15 cellular contexts compared by ENCODE assay signal in genomic region chr1:150109567-150109966, GRCh38. TPM values are rescaled to one million over a fixed set of nuclear protein-coding genes. Genes with fewer than 3 reads are reported as not detected.
DNase-seq lines count a peak whose midpoint lies in the region; ATAC-seq and TF ChIP-seq lines count a peak whose summit lies in the region.
"Had no signal": no experiment of that assay in that cellular context is flagged by ENCODE, and none has a peak within 500 bp of the region (broad histone marks: within the 10 kb centered on the region; RNA-seq: fewer than 3 reads in every experiment).

No MANE protein-coding gene starts in this region.

- peaks cover 60% of the 10 kb centered on the region for H3K4me1 Mint-ChIP-seq in activated naive CD4-positive, alpha-beta T cell treated with anti-CD3 and anti-CD28 coated beads for 36 hours (ENCODE audit: low read depth)
- H3K4me1 Mint-ChIP-seq in T-helper 2 cell treated with Interferon-gamma antibody and Interleukin-4, amounts not matched to agents 5 μg/mL and 100 μg/mL, for 36 hours (ENCODE audit: low read depth), result peaks cover 66% of the 10 kb centered on the region
- no peaks in the 10 kb centered on the region for H3K4me1 Mint-ChIP-seq in progenitor cell of endocrine pancreas (ENCODE audit: low read depth)
- H3K4me1 Mint-ChIP-seq: endodermal cell, neural crest cell had no signal

- no peaks in the 10 kb centered on the region for H3K9me3 Mint-ChIP-seq in activated naive CD4-positive, alpha-beta T cell treated with anti-CD3 and anti-CD28 coated beads for 36 hours
- peaks cover 12% of the 10 kb centered on the region for H3K9me3 Mint-ChIP-seq in T-helper 2 cell treated with Interferon-gamma antibody and Interleukin-4, amounts not matched to agents 5 μg/mL and 100 μg/mL, for 36 hours
- peaks cover 8% of the 10 kb centered on the region for H3K9me3 Mint-ChIP-seq in progenitor cell of endocrine pancreas (ENCODE audit: low read depth)

- H3K4me3 Mint-ChIP-seq in activated naive CD4-positive, alpha-beta T cell treated with anti-CD3 and anti-CD28 coated beads for 36 hours, result peak overlapping the region; percentile 57
- H3K4me3 Mint-ChIP-seq in T-helper 2 cell treated with Interferon-gamma antibody and Interleukin-4, amounts not matched to agents 5 μg/mL and 100 μg/mL, for 36 hours, result peak overlapping the region; percentile 73
- H3K4me3 Mint-ChIP-seq in progenitor cell of endocrine pancreas (ENCODE audit: low read depth), result no peak overlapping the region
- H3K4me3 Mint-ChIP-seq: endodermal cell, neural crest cell had no signal

- no peaks in the 10 kb centered on the region for H3F3A ChIP-seq in PC-3 (ENCODE audit: low read length, unreplicated experiment)

- H3K36me3 ChIP-seq in left lung (peaks cover 0 to 18% of the 10 kb centered on the region in 2 donors), tibial nerve (peaks cover 0 to 26% (median 0%) of the 10 kb centered on the region in 3 donors), PC-3 (ENCODE audit: low read depth, low read length) (peaks cover 4% of the 10 kb centered on the region; the same call in 1 of the 2 replicates)

- H2AFZ ChIP-seq in PC-3 (ENCODE audit: low read length), result no peak overlapping the region

- WGBS in tibial nerve, 2 donors, result 55 to 60% methylated on average over 3 of the region's 3 CpGs

- no peaks in the 10 kb centered on the region for H3K27me3 Mint-ChIP-seq in activated naive CD4-positive, alpha-beta T cell treated with anti-CD3 and anti-CD28 coated beads for 36 hours (ENCODE audit: low read depth)
- no peaks in the 10 kb centered on the region for H3K27me3 Mint-ChIP-seq in T-helper 2 cell treated with Interferon-gamma antibody and Interleukin-4, amounts not matched to agents 5 μg/mL and 100 μg/mL, for 36 hours (ENCODE audit: low read depth)
- no peaks in the 10 kb centered on the region for H3K27me3 Mint-ChIP-seq in progenitor cell of endocrine pancreas

- BruUV-seq in PC-3 (replicated peaks; lab: Mats Ljungman, UMichigan), result no TSS peak

- TF ChIP-seq EP300 in tibial nerve (IDR thresholded peaks at IDR 0.05), result no peak

- intact Hi-C loops in activated naive CD4-positive, alpha-beta T cell treated with anti-CD3 and anti-CD28 coated beads for 36 hours (cut with micrococcal nuclease), result loop anchor here (2.0 kb wide), 1 partner anchor 51 kb away; no protein-coding TSS in a partner anchor
- intact Hi-C loops in left lung (cut with DNase I), result no loop called here
- intact Hi-C loops in PC-3 (cut with micrococcal nuclease), result no loop called here

- H3K9ac ChIP-seq in PC-3 (ENCODE audit: low read length), result no peak overlapping the region

- TF ChIP-seq POLR2A in tibial nerve (IDR thresholded peaks at IDR 0.05), result no peak

- H3K27ac ChIP-seq in left lung (peak overlapping the region; percentile 34 to 47), tibial nerve (peak overlapping the region in 3 of 4 donors; percentile 48 to 88 (median 61)), PC-3 (ENCODE audit: low read length) (no peak overlapping the region)
- H3K27ac ChIP-seq: body of pancreas had no signal

- TF ChIP-seq CTCF in left lung (IDR thresholded peaks at IDR 0.05) (no peak), tibial nerve (IDR thresholded peaks at IDR 0.05) (no peak), progenitor cell of endocrine pancreas (IDR thresholded peaks at IDR 0.05; ENCODE audit: unreplicated experiment) (no peak), PC-3 (conservative IDR thresholded peaks at IDR 0.05; ENCODE audit: low read depth, low read length) (no peak)

- no peaks in the 10 kb centered on the region for H4K20me1 ChIP-seq in PC-3 (ENCODE audit: low read length)

- peaks cover 13% of the 10 kb centered on the region for H3K36me3 Mint-ChIP-seq in activated naive CD4-positive, alpha-beta T cell treated with anti-CD3 and anti-CD28 coated beads for 36 hours (ENCODE audit: low read depth)
- H3K36me3 Mint-ChIP-seq in T-helper 2 cell treated with Interferon-gamma antibody and Interleukin-4, amounts not matched to agents 5 μg/mL and 100 μg/mL, for 36 hours (ENCODE audit: low read depth), result peaks cover 52% of the 10 kb centered on the region
- H3K36me3 Mint-ChIP-seq in progenitor cell of endocrine pancreas (ENCODE audit: insufficient read depth), result peaks cover 37% of the 10 kb centered on the region

- no peaks in the 10 kb centered on the region for H3K79me2 ChIP-seq in PC-3 (ENCODE audit: low read length)

- H3K9me2 ChIP-seq in PC-3 (replicated peaks; ENCODE audit: low read length), result no peaks in the 10 kb centered on the region

- ATAC-seq in left lung (no peak), PC-3 (no peak)
- ATAC-seq: body of pancreas had no signal

- POLR2A ChIA-PET in PC-3 (lab: Charles Lee; ENCODE audit: unreplicated experiment), result no interaction called here

- CTCF ChIA-PET in activated naive CD4-positive, alpha-beta T cell treated with anti-CD3 and anti-CD28 coated beads for 36 hours (lab: Charles Lee), result interaction anchor here (0.6 to 1.0 kb wide), 3 partner anchors 9 to 59 kb away, joined by 3 to 4 read pairs (median 3); no protein-coding TSS in a partner anchor
- CTCF ChIA-PET in PC-3 (lab: Charles Lee), result no interaction called here

- H3K27ac Mint-ChIP-seq in activated naive CD4-positive, alpha-beta T cell treated with anti-CD3 and anti-CD28 coated beads for 36 hours, result peak overlapping the region; percentile 79
- H3K27ac Mint-ChIP-seq in T-helper 2 cell treated with Interferon-gamma antibody and Interleukin-4, amounts not matched to agents 5 μg/mL and 100 μg/mL, for 36 hours, result peak overlapping the region; percentile 93
- H3K27ac Mint-ChIP-seq in progenitor cell of endocrine pancreas, result no peak overlapping the region
- H3K27ac Mint-ChIP-seq: endodermal cell had no signal

- H3K4me3 ChIP-seq in left lung (no peak overlapping the region), tibial nerve (no peak overlapping the region), PC-3 (ENCODE audit: low read length) (no peak overlapping the region)
- H3K4me3 ChIP-seq: body of pancreas, MG63 had no signal

- no peak overlapping the region for H3K4me2 ChIP-seq in PC-3 (ENCODE audit: low read length)

- H3K9me3 ChIP-seq in left lung (peaks cover 0 to 4% of the 10 kb centered on the region in 2 donors), tibial nerve (peaks cover 0 to 2% (median 0%) of the 10 kb centered on the region in 4 donors), PC-3 (ENCODE audit: low read length) (no peaks in the 10 kb centered on the region)
- H3K9me3 ChIP-seq: body of pancreas had no signal

- H3K27me3 ChIP-seq in left lung (no peaks in the 10 kb centered on the region), tibial nerve (no peaks in the 10 kb centered on the region), PC-3 (ENCODE audit: low read length) (no peaks in the 10 kb centered on the region)
- H3K27me3 ChIP-seq: body of pancreas, MG63 had no signal

- DNase-seq in activated naive CD4-positive, alpha-beta T cell treated with anti-CD3 and anti-CD28 coated beads for 36 hours, result no peak
- DNase-seq in activated naive CD4-positive, alpha-beta T cell treated with Interleukin-2 at 50 U/mL for 16 hours, result no peak
- DNase-seq in T-helper 2 cell treated with Interferon-gamma antibody and Interleukin-4, amounts not matched to agents 5 μg/mL and 100 μg/mL, for 36 hours (ENCODE audit: low spot score), result no peak
- DNase-seq in left lung, result no peak
- no peak for DNase-seq in tibial nerve (ENCODE audit: low spot score in 2 of 2)
- no peak for DNase-seq in progenitor cell of endocrine pancreas (ENCODE audit: low spot score, unreplicated experiment)
- no peak for DNase-seq in occipital lobe (lab: John Stamatoyannopoulos, UW)
- no peak for DNase-seq in PC-3
- DNase-seq: body of pancreas, DMS79, endodermal cell, HCEC 1CT, MG63, NCI-H345 had no signal

- H3K4me1 ChIP-seq in left lung (no peaks in the 10 kb centered on the region), tibial nerve (no peaks in the 10 kb centered on the region), PC-3 (ENCODE audit: insufficient read depth, low read length) (no peaks in the 10 kb centered on the region)
- H3K4me1 ChIP-seq: body of pancreas had no signal

RNA-seq across cellular contexts. Expression of gene PLEKHO1, which starts 40.1 kb away (rescaled TPM):
- 1 to 10 TPM; 4.4 to 4.7 TPM for total RNA-seq in activated naive CD4-positive, alpha-beta T cell treated with anti-CD3 and anti-CD28 coated beads for 36 hours
- 10 to 100 TPM; 35.3 to 51.2 TPM for total RNA-seq in left lung
- total RNA-seq in tibial nerve, result 10 to 100 TPM; 37.8 to 55.2 (median 39.9) TPM
- 85.2 and 87.6 TPM in 2 replicates for total RNA-seq in progenitor cell of endocrine pancreas
- total RNA-seq in occipital lobe, result 52.7 TPM
- 13.8 and 29.5 TPM in 2 replicates for total RNA-seq in PC-3 (2014; rRNA removed)

RNA-seq across cellular contexts. Expression of gene VPS45, which starts 42.0 kb away (rescaled TPM):
- 10 to 100 TPM; 21.2 to 23.6 TPM for total RNA-seq in activated naive CD4-positive, alpha-beta T cell treated with anti-CD3 and anti-CD28 coated beads for 36 hours
- total RNA-seq in left lung, result 10 to 100 TPM; 36.7 to 41.7 TPM
- 10 to 100 TPM; 32.6 to 41.2 (median 37.1) TPM for total RNA-seq in tibial nerve
- total RNA-seq in progenitor cell of endocrine pancreas, result 53.0 and 58.1 TPM in 2 replicates
- 84.2 TPM for total RNA-seq in occipital lobe
- 39.5 and 47.8 TPM in 2 replicates for total RNA-seq in PC-3 (2014; rRNA removed)
